Comparison of ENCODE assay signal across 27 cellular contexts in the genomic region with DNA sequence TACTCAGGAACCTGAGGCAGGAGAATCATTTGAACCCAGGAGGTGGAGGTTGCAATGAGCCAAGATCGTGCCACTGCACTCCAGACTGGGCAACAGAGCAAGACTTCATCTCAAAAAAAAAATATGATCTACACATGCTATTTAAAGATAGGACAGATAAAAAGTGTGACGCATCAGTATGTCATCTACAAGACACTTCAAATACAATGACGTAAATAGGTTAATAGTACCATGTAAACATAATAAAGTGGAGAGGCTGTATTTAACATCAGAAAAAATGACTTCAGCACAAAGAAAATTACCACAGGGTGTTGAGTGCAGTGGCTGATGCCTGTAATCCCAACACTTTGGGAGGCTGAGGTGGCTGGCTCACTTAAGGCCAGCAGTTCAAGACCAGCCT. TPM values are rescaled to one million over a fixed set of nuclear protein-coding genes. Genes with fewer than 3 reads are reported as not detected.
"Had no signal": no experiment of that assay in that cellular context is flagged by ENCODE, and none has a peak within 500 bp of the region (broad histone marks: within the 10 kb centered on the region; RNA-seq: fewer than 3 reads in every experiment).

No MANE protein-coding gene starts in this region.

- H3K27ac Mint-ChIP-seq: activated CD4-positive, alpha-beta memory T cell treated with anti-CD3 and anti-CD28 coated beads for 36 hours; activated CD4-positive, alpha-beta T cell treated with anti-CD3 and anti-CD28 coated beads, Interleukin-2, amount 10 ng/mL, durations not matched to agents 7 days and 5 days; activated naive CD4-positive, alpha-beta T cell treated with anti-CD3 and anti-CD28 coated beads, Interleukin-2, amount 10 ng/mL, durations not matched to agents 7 days and 5 days; activated naive CD8-positive, alpha-beta T cell treated with anti-CD3 and anti-CD28 coated beads for 36 hours; activated T-cell treated with anti-CD3 and anti-CD28 coated beads, Interleukin-2, amount 50 U/mL, for 72 hours; activated T-helper 2 cell treated with anti-CD3 and anti-CD28 coated beads, Interferon-gamma antibody, Interleukin-2, Interleukin-4, amounts not matched to agents 10 μg/mL and 5 μg/mL and 100 μg/mL, durations not matched to agents 14 hours and 24 hours and 36 hours; T-cell had no signal

- DNase-seq: activated CD4-positive, alpha-beta memory T cell treated with anti-CD3 and anti-CD28 coated beads for 36 hours; activated CD4-positive, alpha-beta T cell treated with anti-CD3 and anti-CD28 coated beads, Interleukin-2, amount 10 ng/mL, durations not matched to agents 7 days and 5 days; activated CD4-positive, CD25-positive, alpha-beta regulatory T cell; activated CD8-positive, alpha-beta memory T cell treated with anti-CD3 and anti-CD28 coated beads for 24 hours; activated gamma-delta T cell treated with Interleukin-2 at 50 U/mL for 16 hours; activated naive CD4-positive, alpha-beta T cell treated with anti-CD3 and anti-CD28 coated beads, Interleukin-2, amount 10 ng/mL, durations not matched to agents 7 days and 5 days; activated naive CD8-positive, alpha-beta T cell treated with anti-CD3 and anti-CD28 coated beads for 36 hours; activated T-cell treated with anti-CD3 and anti-CD28 coated beads, Interleukin-2, amount 50 U/mL, for 72 hours; caudate nucleus; NCI-H1048; NCI-H1417; NCI-H1930; NCI-H2171; NCI-H226; NCI-H510A; NCI-H526 treated with DMSO at 0.1 percent for 48 hours; NCI-H82; OCI-M1; Peyer's patch; SIG-M5; T-cell; T-helper 2 cell; T1000 had no signal

- FAIRE-seq: TTC549 had no signal

- H3K27me3 Mint-ChIP-seq: activated CD4-positive, alpha-beta memory T cell treated with anti-CD3 and anti-CD28 coated beads for 36 hours; activated CD4-positive, alpha-beta T cell treated with anti-CD3 and anti-CD28 coated beads, Interleukin-2, amount 10 ng/mL, durations not matched to agents 7 days and 5 days; activated naive CD4-positive, alpha-beta T cell treated with anti-CD3 and anti-CD28 coated beads, Interleukin-2, amount 10 ng/mL, durations not matched to agents 7 days and 5 days; activated naive CD8-positive, alpha-beta T cell treated with anti-CD3 and anti-CD28 coated beads for 36 hours; T-cell had no signal

- H3K9me3 Mint-ChIP-seq: activated CD4-positive, alpha-beta memory T cell treated with anti-CD3 and anti-CD28 coated beads for 36 hours; activated CD4-positive, alpha-beta T cell treated with anti-CD3 and anti-CD28 coated beads, Interleukin-2, amount 10 ng/mL, durations not matched to agents 7 days and 5 days; activated naive CD8-positive, alpha-beta T cell treated with anti-CD3 and anti-CD28 coated beads for 36 hours; activated T-cell treated with anti-CD3 and anti-CD28 coated beads, Interleukin-2, amount 50 U/mL, for 72 hours; T-cell had no signal

- H3K4me3 Mint-ChIP-seq: activated CD4-positive, alpha-beta memory T cell treated with anti-CD3 and anti-CD28 coated beads for 36 hours; activated CD4-positive, alpha-beta T cell treated with anti-CD3 and anti-CD28 coated beads, Interleukin-2, amount 10 ng/mL, durations not matched to agents 7 days and 5 days; activated naive CD4-positive, alpha-beta T cell treated with anti-CD3 and anti-CD28 coated beads, Interleukin-2, amount 10 ng/mL, durations not matched to agents 7 days and 5 days; activated naive CD8-positive, alpha-beta T cell treated with anti-CD3 and anti-CD28 coated beads for 36 hours; activated T-cell treated with anti-CD3 and anti-CD28 coated beads, Interleukin-2, amount 50 U/mL, for 72 hours had no signal

- H3K9me3 ChIP-seq: Peyer's patch had no signal

- H3K27me3 ChIP-seq: Peyer's patch had no signal

- H3K4me3 ChIP-seq: Peyer's patch had no signal

- ATAC-seq: activated T-cell treated with anti-CD3 and anti-CD28 coated beads, Interleukin-2, amount 50 U/mL, for 72 hours; T-cell had no signal

- H3K27ac ChIP-seq: Peyer's patch, VCaP had no signal

RNA-seq across cellular contexts. Expression of a gene that starts 37.4 kb away (rescaled TPM):
- total RNA-seq: activated naive CD8-positive, alpha-beta T cell treated with anti-CD3 and anti-CD28 coated beads for 36 hours; M059J had no signal
